17 cellular contexts compared by ENCODE assay signal in the genomic region with DNA sequence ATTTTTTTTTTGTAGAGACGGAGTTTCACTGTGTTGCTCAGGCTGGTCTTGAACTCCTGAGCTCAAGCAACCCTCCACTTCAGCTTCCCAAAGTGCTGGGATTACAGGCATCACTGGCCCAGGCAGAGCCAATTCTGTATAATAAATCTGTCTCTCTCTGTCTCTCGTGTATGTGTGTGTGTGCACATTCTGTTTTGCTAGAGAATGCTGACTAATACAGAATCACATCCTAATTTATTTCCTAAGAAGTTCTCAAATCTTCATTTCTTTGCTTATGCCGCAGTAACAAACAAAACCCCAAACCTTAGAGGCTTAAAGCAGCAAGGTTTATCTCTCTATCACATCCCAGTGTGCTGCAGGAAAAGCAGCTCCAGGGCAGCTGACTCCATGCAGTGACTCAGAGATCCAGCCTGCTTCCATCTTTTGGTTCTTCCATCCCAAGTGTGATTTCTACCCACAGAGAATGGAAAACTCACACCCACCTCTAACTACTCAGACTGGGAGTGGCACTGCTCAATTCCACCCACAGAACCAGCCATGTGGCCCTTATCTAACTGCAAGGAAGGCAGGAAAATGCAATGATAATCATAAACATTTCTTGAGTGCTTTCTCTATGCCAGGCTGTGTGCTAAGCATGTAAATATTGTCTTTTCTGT. TPM values are rescaled to one million over a fixed set of nuclear protein-coding genes. Genes with fewer than 3 reads are reported as not detected.
DNase-seq lines count a peak whose midpoint lies in the region; ATAC-seq and TF ChIP-seq lines count a peak whose summit lies in the region.
"Had no signal": no experiment of that assay in that cellular context is flagged by ENCODE, and none has a peak within 500 bp of the region (broad histone marks: within the 10 kb centered on the region; RNA-seq: fewer than 3 reads in every experiment).

No MANE protein-coding gene starts in this region.

- CTCF ChIA-PET in CD8-positive, alpha-beta T cell (lab: Charles Lee) = interaction anchor here (0.6 to 1.1 kb wide), 2 partner anchors 43 to 57 kb away, joined by 3 to 6 read pairs; no protein-coding TSS in a partner anchor
- CTCF ChIA-PET in WTC11 (lab: Charles Lee) = interaction anchor here (0.6 to 2.9 kb wide), 8 partner anchors 9 to 192 kb away, joined by 3 to 17 read pairs (median 4); no protein-coding TSS in a partner anchor
- CTCF ChIA-PET in naive thymus-derived CD4-positive, alpha-beta T cell (lab: Charles Lee) = no interaction called here

- H3K9ac ChIP-seq in MM.1S (ENCODE audit: low read length) = no peak overlapping the region

- no peak overlapping the region for H2AFZ ChIP-seq in MM.1S (ENCODE audit: low read length)

- no peak overlapping the region for H3K4me3 Mint-ChIP-seq in CD8-positive, alpha-beta T cell
- H3K4me3 Mint-ChIP-seq in WTC11 = no peak overlapping the region
- H3K4me3 Mint-ChIP-seq in naive thymus-derived CD4-positive, alpha-beta T cell = no peak overlapping the region
- H3K4me3 Mint-ChIP-seq: IgD-negative memory B cell, mesothelial cell of epicardium had no signal

- peaks cover 29% of the 10 kb centered on the region for H3K36me3 Mint-ChIP-seq in CD8-positive, alpha-beta T cell
- H3K36me3 Mint-ChIP-seq in WTC11 = peaks cover 12% of the 10 kb centered on the region; the same call in 1 of the 2 replicates
- peaks cover 0 to 26% (median 6%) of the 10 kb centered on the region in 5 donors for H3K36me3 Mint-ChIP-seq in naive thymus-derived CD4-positive, alpha-beta T cell

- ATAC-seq in CD8-positive, alpha-beta T cell = no peak
- ATAC-seq in WTC11 (no peak), psoas muscle (no peak)
- ATAC-seq in naive thymus-derived CD4-positive, alpha-beta T cell = no peak
- ATAC-seq: activated CD4-positive, CD25-positive, alpha-beta regulatory T cell treated with anti-CD3 and anti-CD28 coated beads, Interleukin-2, amount 50 U/mL, for 24 hours; body of pancreas had no signal

- no peaks in the 10 kb centered on the region for H4K20me1 ChIP-seq in MM.1S (ENCODE audit: insufficient read depth, low read length)

- H3K27ac ChIP-seq in CD8-positive, alpha-beta T cell (ENCODE audit: low read depth, low read length) = no peak overlapping the region
- peak overlapping the region; percentile 92 for H3K27ac ChIP-seq in psoas muscle
- H3K27ac ChIP-seq in naive thymus-derived CD4-positive, alpha-beta T cell (ENCODE audit: low read depth, low read length) = no peak overlapping the region
- H3K27ac ChIP-seq in MM.1S (ENCODE audit: low read length) = no peak overlapping the region

- H3K27ac Mint-ChIP-seq in CD8-positive, alpha-beta T cell = peak overlapping the region; percentile 69
- peak overlapping the region; percentile 17; the same call in 1 of the 2 replicates for H3K27ac Mint-ChIP-seq in WTC11
- peak overlapping the region in 3 of 9 donors; percentile 14 to 43 (median 19) for H3K27ac Mint-ChIP-seq in naive thymus-derived CD4-positive, alpha-beta T cell
- H3K27ac Mint-ChIP-seq: IgD-negative memory B cell had no signal

- 70 to 86% (median 73%) methylated on average over 3 of the region's 3 CpGs for WGBS in psoas muscle, 3 donors

- no peaks in the 10 kb centered on the region for H3F3A ChIP-seq in MM.1S (ENCODE audit: insufficient read depth, low read length)

- POLR2A ChIA-PET in CD8-positive, alpha-beta T cell (lab: Charles Lee) = no interaction called here
- POLR2A ChIA-PET in WTC11 (lab: Charles Lee) = no interaction called here
- POLR2A ChIA-PET in naive thymus-derived CD4-positive, alpha-beta T cell (lab: Charles Lee) = no interaction called here

- peaks cover 8% of the 10 kb centered on the region for H3K4me1 ChIP-seq in CD8-positive, alpha-beta T cell (ENCODE audit: insufficient read depth, low read length)
- H3K4me1 ChIP-seq in psoas muscle (peaks cover 29% of the 10 kb centered on the region), MM.1S (ENCODE audit: low read length) (no peaks in the 10 kb centered on the region)
- peaks cover 5 to 6% of the 10 kb centered on the region in 2 donors for H3K4me1 ChIP-seq in naive thymus-derived CD4-positive, alpha-beta T cell (ENCODE audit: control insufficient read depth in 2 of 2, insufficient read depth in 2 of 2, low read length in 2 of 2)
- H3K4me1 ChIP-seq: BE2C, body of pancreas had no signal

- TF ChIP-seq CTCF in CD8-positive, alpha-beta T cell (IDR thresholded peaks at IDR 0.05) = no peak
- TF ChIP-seq CTCF in WTC11 (IDR thresholded peaks at IDR 0.05) = no peak
- TF ChIP-seq CTCF in epithelial cell of esophagus (IDR thresholded peaks at IDR 0.05; ENCODE audit: insufficient read depth, low read depth, low read length, missing control alignments) = no peak
- no peak for TF ChIP-seq CTCF in psoas muscle (IDR thresholded peaks at IDR 0.05)
- no peak for TF ChIP-seq CTCF in MM.1S (IDR thresholded peaks at IDR 0.05; ENCODE audit: low read length)

- no peaks in the 10 kb centered on the region for H3K9me3 Mint-ChIP-seq in CD8-positive, alpha-beta T cell
- H3K9me3 Mint-ChIP-seq in WTC11 = no peaks in the 10 kb centered on the region
- no peaks in the 10 kb centered on the region for H3K9me3 Mint-ChIP-seq in naive thymus-derived CD4-positive, alpha-beta T cell
- H3K9me3 Mint-ChIP-seq: IgD-negative memory B cell had no signal

- H3K36me3 ChIP-seq in CD8-positive, alpha-beta T cell (ENCODE audit: insufficient read depth, low read length) = no peaks in the 10 kb centered on the region
- H3K36me3 ChIP-seq in psoas muscle (ENCODE audit: insufficient read depth in 1 of 2, low read depth in 1 of 2) (peaks cover 0 to 8% of the 10 kb centered on the region in 2 donors), MM.1S (replicated peaks; ENCODE audit: insufficient read depth, low read length) (no peaks in the 10 kb centered on the region)
- peaks cover 0 to 32% (median 0%) of the 10 kb centered on the region in 3 experiments for H3K36me3 ChIP-seq in naive thymus-derived CD4-positive, alpha-beta T cell (ENCODE audit: control insufficient read depth in 2 of 3, insufficient read depth in 3 of 3, low read length in 3 of 3)
- H3K36me3 ChIP-seq: BE2C had no signal

- DNase-seq in CD8-positive, alpha-beta T cell = no peak
- no peak for DNase-seq in WTC11 (ENCODE audit: low spot score)
- DNase-seq in epithelial cell of esophagus (ENCODE audit: low read depth) = peak; percentile 65
- no peak for DNase-seq in psoas muscle
- no peak for DNase-seq in islet precursor cell
- no peak for DNase-seq in naive thymus-derived CD4-positive, alpha-beta T cell
- no peak for DNase-seq in MM.1S
- DNase-seq in effector CD8-positive, alpha-beta T cell (lab: John Stamatoyannopoulos, UW) = no peak
- DNase-seq: activated T-cell treated with anti-CD3 and anti-CD28 coated beads, Interleukin-2, amount 50 U/mL, for 1 hour; BE2C; NCI-H1417; stimulated activated CD4-positive, alpha-beta T cell treated with anti-CD3 and anti-CD28 coated beads, Interleukin-2, amount 100 ng/mL, for 24 hours had no signal

- intact Hi-C loops in CD8-positive, alpha-beta T cell (cut with DNase I, micrococcal nuclease) = no loop called here
- intact Hi-C loops in psoas muscle (cut with DNase I) = loop anchor here in 1 of 2 donors (10.0 kb wide), 1 partner anchor 261 kb away; no protein-coding TSS in a partner anchor
- intact Hi-C loops in naive thymus-derived CD4-positive, alpha-beta T cell (cut with micrococcal nuclease) = no loop called here

- H3K27me3 Mint-ChIP-seq in CD8-positive, alpha-beta T cell (ENCODE audit: low read depth) = no peaks in the 10 kb centered on the region
- H3K27me3 Mint-ChIP-seq in WTC11 (ENCODE audit: low read depth) = peaks cover 3% of the 10 kb centered on the region; the same call in 1 of the 2 replicates
- H3K27me3 Mint-ChIP-seq in naive thymus-derived CD4-positive, alpha-beta T cell = no peaks in the 10 kb centered on the region
- H3K27me3 Mint-ChIP-seq: IgD-negative memory B cell had no signal

- no peaks in the 10 kb centered on the region for H3K27me3 ChIP-seq in CD8-positive, alpha-beta T cell (ENCODE audit: insufficient read depth, low read length)
- no peaks in the 10 kb centered on the region for H3K27me3 ChIP-seq in psoas muscle (ENCODE audit: insufficient read depth in 3 of 3, low read length in 2 of 3)
- H3K27me3 ChIP-seq in naive thymus-derived CD4-positive, alpha-beta T cell (ENCODE audit: control insufficient read depth in 2 of 2, insufficient read depth in 2 of 2, low read length in 2 of 2) = no peaks in the 10 kb centered on the region
- H3K27me3 ChIP-seq in MM.1S (replicated peaks; ENCODE audit: insufficient read depth, low read length) = 0 out of 2 replicates have a peak, but pooled peaks cover 6% of the 10 kb centered on the region
- H3K27me3 ChIP-seq: BE2C, body of pancreas had no signal

- H3K9me3 ChIP-seq in CD8-positive, alpha-beta T cell (ENCODE audit: low read length) = no peaks in the 10 kb centered on the region
- H3K9me3 ChIP-seq in psoas muscle (peaks cover 3% of the 10 kb centered on the region), MM.1S (replicated peaks; ENCODE audit: insufficient read depth, low read length) (no peaks in the 10 kb centered on the region)
- no peaks in the 10 kb centered on the region for H3K9me3 ChIP-seq in naive thymus-derived CD4-positive, alpha-beta T cell (ENCODE audit: control insufficient read depth in 2 of 3, low read length in 3 of 3)
- H3K9me3 ChIP-seq: BE2C, body of pancreas had no signal

- peaks cover 6% of the 10 kb centered on the region for H3K4me1 Mint-ChIP-seq in CD8-positive, alpha-beta T cell (ENCODE audit: low read depth)
- peaks cover 7% of the 10 kb centered on the region for H3K4me1 Mint-ChIP-seq in WTC11
- H3K4me1 Mint-ChIP-seq in naive thymus-derived CD4-positive, alpha-beta T cell = peaks cover 0 to 8% (median 6%) of the 10 kb centered on the region in 7 donors
- H3K4me1 Mint-ChIP-seq: mesothelial cell of epicardium had no signal

- H3K4me3 ChIP-seq in CD8-positive, alpha-beta T cell (ENCODE audit: low read depth, low read length) = no peak overlapping the region
- H3K4me3 ChIP-seq in epithelial cell of esophagus (ENCODE audit: low read length) = no peak overlapping the region
- H3K4me3 ChIP-seq in psoas muscle = no peak overlapping the region
- H3K4me3 ChIP-seq in naive thymus-derived CD4-positive, alpha-beta T cell (ENCODE audit: low read length) = no peak overlapping the region
- no peak overlapping the region for H3K4me3 ChIP-seq in MM.1S (ENCODE audit: low read length)
- H3K4me3 ChIP-seq: body of pancreas had no signal

- no peak overlapping the region for H3K4me2 ChIP-seq in MM.1S (ENCODE audit: low read depth, low read length)

- H3K9me2 ChIP-seq in MM.1S (replicated peaks; ENCODE audit: insufficient read depth, low read length) = no peaks in the 10 kb centered on the region

- no peaks in the 10 kb centered on the region for H3K79me2 ChIP-seq in MM.1S (ENCODE audit: low read length)

RNA-seq across cellular contexts. Expression of a gene that starts 35.1 kb away (rescaled TPM):
- total RNA-seq in CD8-positive, alpha-beta T cell = not detected
- total RNA-seq in WTC11 (2021) (1.1 to 1.5 TPM (median 1.3 TPM) in 3 replicates), psoas muscle (under 1 TPM in 3 of 4 donors, not detected in 1; 0.27 to 0.69 (median 0.64) TPM)
- polyA plus RNA-seq in psoas muscle = 1 to 10 TPM in 1 of 3 donors, under 1 TPM in 2; 0.24 to 2.1 (median 0.40) TPM
- total RNA-seq in naive thymus-derived CD4-positive, alpha-beta T cell = not detected
- not detected for polyA plus RNA-seq in naive thymus-derived CD4-positive, alpha-beta T cell
- total RNA-seq: endothelial cell of umbilical vein had no signal
- polyA plus RNA-seq: endothelial cell of umbilical vein, IgD-negative memory B cell had no signal

RNA-seq across cellular contexts. Expression of a gene that starts 43.6 kb away (rescaled TPM):
- total RNA-seq in CD8-positive, alpha-beta T cell = 10 to 100 TPM; 31.4 to 33.0 TPM
- total RNA-seq in WTC11 (2021) = 36.2 to 36.8 TPM (median 36.5 TPM) in 3 replicates
- total RNA-seq in psoas muscle = 10 to 100 TPM; 29.4 to 45.2 (median 33.7) TPM
- polyA plus RNA-seq in psoas muscle = 100 to 1,000 TPM in 1 of 3 donors, 10 to 100 TPM in 2; 52.7 to 103 (median 84.4) TPM
- 10 to 100 TPM; 36.1 to 56.6 (median 48.2) TPM for total RNA-seq in naive thymus-derived CD4-positive, alpha-beta T cell
- 100 to 1,000 TPM; 100 to 116 TPM for polyA plus RNA-seq in naive thymus-derived CD4-positive, alpha-beta T cell

RNA-seq across cellular contexts. Expression of a gene that starts 43.7 kb away (rescaled TPM):
- 100 to 1,000 TPM; 106 to 111 TPM for total RNA-seq in CD8-positive, alpha-beta T cell
- total RNA-seq in WTC11 (2021) = 86.0 to 90.7 TPM (median 88.3 TPM) in 3 replicates
- 10 to 100 TPM; 51.1 to 66.2 (median 55.4) TPM for total RNA-seq in psoas muscle
- polyA plus RNA-seq in psoas muscle = 10 to 100 TPM; 28.2 to 48.2 (median 39.9) TPM
- 100 to 1,000 TPM in 4 of 5 experiments, 10 to 100 TPM in 1; 96.0 to 174 (median 113) TPM for total RNA-seq in naive thymus-derived CD4-positive, alpha-beta T cell
- polyA plus RNA-seq in naive thymus-derived CD4-positive, alpha-beta T cell = 10 to 100 TPM; 27.5 to 35.3 TPM
